26 cellular contexts compared by ENCODE assay signal in genomic region chr5:111722016-111722591, GRCh38. TPM values are rescaled to one million over a fixed set of nuclear protein-coding genes. Genes with fewer than 3 reads are reported as not detected.
DNase-seq lines count a peak whose midpoint lies in the region; ATAC-seq, FAIRE-seq and TF ChIP-seq lines count a peak whose summit lies in the region.
"Had no signal": no experiment of that assay in that cellular context is flagged by ENCODE, and none has a peak within 500 bp of the region (broad histone marks: within the 10 kb centered on the region; RNA-seq: fewer than 3 reads in every experiment).

No MANE protein-coding gene starts in this region.

- 97% methylated on average over 2 of the region's 2 CpGs for WGBS in HepG2 (ENCODE audit: low lambda C conversion rate)

- H3K79me2 ChIP-seq in HepG2 (ENCODE audit: insufficient read depth, low read length) = no peaks in the 10 kb centered on the region

- FAIRE-seq in HepG2 (lab: Jason Lieb, UNC) = no peak
- FAIRE-seq: GM12891, H54, RCC 7860 had no signal

- H3K36me3 Mint-ChIP-seq in WTC11 = peaks cover 45% of the 10 kb centered on the region
- H3K36me3 Mint-ChIP-seq in activated naive CD8-positive, alpha-beta T cell treated with anti-CD3 and anti-CD28 coated beads, Interleukin-2, amount 50 U/mL, for 24 hours (ENCODE audit: low read depth) = no peaks in the 10 kb centered on the region
- no peaks in the 10 kb centered on the region for H3K36me3 Mint-ChIP-seq in activated CD4-positive, alpha-beta T cell treated with anti-CD3 and anti-CD28 coated beads, Interleukin-2, amount 10 ng/mL, durations not matched to agents 7 days and 5 days (ENCODE audit: low read depth)

- no peaks in the 10 kb centered on the region for H3K9me3 ChIP-seq in cardiac muscle cell (ENCODE audit: low read depth)
- no peaks in the 10 kb centered on the region for H3K9me3 ChIP-seq in HepG2 (ENCODE audit: low read length)
- H3K9me3 ChIP-seq in SJCRH30 (replicated peaks) = no peaks in the 10 kb centered on the region
- H3K9me3 ChIP-seq: BE2C, MG63 had no signal

- H3K4me3 ChIP-seq in cardiac muscle cell (no peak overlapping the region), HepG2 (replicated peaks in 1 of 3; ENCODE audit: insufficient read depth in 1 of 3, low read depth in 2 of 3, low read length in 3 of 3) (no peak overlapping the region), SJCRH30 (no peak overlapping the region)
- H3K4me3 ChIP-seq: MG63, SK-N-MC had no signal

- no peak overlapping the region for H2AFZ ChIP-seq in HepG2 (ENCODE audit: low read length)

- H3K27me3 ChIP-seq in cardiac muscle cell (no peaks in the 10 kb centered on the region), HepG2 (ENCODE audit: control insufficient read depth in 1 of 2, insufficient read depth in 2 of 2, low read length in 2 of 2) (no peaks in the 10 kb centered on the region), SJCRH30 (no peaks in the 10 kb centered on the region)
- H3K27me3 ChIP-seq: BE2C, MG63 had no signal

- peaks cover 28% of the 10 kb centered on the region for H3K9me3 Mint-ChIP-seq in WTC11
- H3K9me3 Mint-ChIP-seq in activated naive CD8-positive, alpha-beta T cell treated with anti-CD3 and anti-CD28 coated beads, Interleukin-2, amount 50 U/mL, for 24 hours = no peaks in the 10 kb centered on the region
- H3K9me3 Mint-ChIP-seq in activated CD4-positive, alpha-beta T cell treated with anti-CD3 and anti-CD28 coated beads, Interleukin-2, amount 10 ng/mL, durations not matched to agents 7 days and 5 days = no peaks in the 10 kb centered on the region
- H3K9me3 Mint-ChIP-seq: HFFc6 had no signal

- TF ChIP-seq EP300 in HepG2 (IDR thresholded peaks at IDR 0.05; ENCODE audit: low read depth in 2 of 2, low read length in 2 of 2) (no peak), HepG2 (CRISPR knock-in tag; IDR thresholded peaks at IDR 0.05; ENCODE audit: borderline replicate concordance) (no peak)

- TF ChIP-seq POLR2A in HepG2 (IDR thresholded peaks at IDR 0.05; ENCODE audit: insufficient read depth in 1 of 2, low read depth in 2 of 2, low read length in 2 of 2) = no peak

- TF ChIP-seq RAD21 in HepG2 (CRISPR knock-in tag; IDR thresholded peaks at IDR 0.05) = no peak

- TF ChIP-seq CTCF in cardiac muscle cell (IDR thresholded peaks at IDR 0.05; ENCODE audit: low read depth, low read length) (no peak), WTC11 (IDR thresholded peaks at IDR 0.05) (no peak), HepG2 (CRISPR knock-in tag; IDR thresholded peaks at IDR 0.05) (no peak)

- H3K4me2 ChIP-seq in HepG2 (ENCODE audit: low read depth, low read length) = no peak overlapping the region

- peaks cover 36% of the 10 kb centered on the region for H3K4me1 Mint-ChIP-seq in WTC11
- H3K4me1 Mint-ChIP-seq in activated naive CD8-positive, alpha-beta T cell treated with anti-CD3 and anti-CD28 coated beads, Interleukin-2, amount 50 U/mL, for 24 hours = no peaks in the 10 kb centered on the region
- no peaks in the 10 kb centered on the region for H3K4me1 Mint-ChIP-seq in activated CD4-positive, alpha-beta T cell treated with anti-CD3 and anti-CD28 coated beads, Interleukin-2, amount 10 ng/mL, durations not matched to agents 7 days and 5 days

- intact Hi-C loops in Right ventricle myocardium superior (cut with DNase I) = no loop called here
- intact Hi-C loops in HepG2 (cut with micrococcal nuclease; ENCODE audit: unreplicated experiment) = no loop called here

- POLR2A ChIA-PET in WTC11 (lab: Charles Lee) (no interaction called here), HepG2 (lab: Yijun Ruan, JAX) (no interaction called here)
- POLR2A ChIA-PET in activated CD4-positive, alpha-beta T cell treated with anti-CD3 and anti-CD28 coated beads, Interleukin-2, amount 10 ng/mL, durations not matched to agents 7 days and 5 days (lab: Charles Lee) = no interaction called here

- H3K4me1 ChIP-seq in cardiac muscle cell (ENCODE audit: low read depth) = peaks cover under 1% of the 10 kb centered on the region
- peaks cover 18% of the 10 kb centered on the region for H3K4me1 ChIP-seq in HepG2 (ENCODE audit: insufficient read depth, low read length)
- no peaks in the 10 kb centered on the region for H3K4me1 ChIP-seq in SJCRH30
- H3K4me1 ChIP-seq: BE2C had no signal

- no peaks in the 10 kb centered on the region for H3K27me3 Mint-ChIP-seq in WTC11 (ENCODE audit: low read depth)
- peaks cover 6% of the 10 kb centered on the region for H3K27me3 Mint-ChIP-seq in activated naive CD8-positive, alpha-beta T cell treated with anti-CD3 and anti-CD28 coated beads, Interleukin-2, amount 50 U/mL, for 24 hours
- H3K27me3 Mint-ChIP-seq in activated CD4-positive, alpha-beta T cell treated with anti-CD3 and anti-CD28 coated beads, Interleukin-2, amount 10 ng/mL, durations not matched to agents 7 days and 5 days = no peaks in the 10 kb centered on the region

- peak overlapping the region; percentile 9; the same call in 1 of the 2 replicates for H3K27ac Mint-ChIP-seq in WTC11
- no peak overlapping the region for H3K27ac Mint-ChIP-seq in activated naive CD8-positive, alpha-beta T cell treated with anti-CD3 and anti-CD28 coated beads, Interleukin-2, amount 50 U/mL, for 24 hours
- no peak overlapping the region for H3K27ac Mint-ChIP-seq in activated CD4-positive, alpha-beta T cell treated with anti-CD3 and anti-CD28 coated beads, Interleukin-2, amount 10 ng/mL, durations not matched to agents 7 days and 5 days
- H3K27ac Mint-ChIP-seq: CD4-positive, alpha-beta T cell; HFFc6 had no signal

- peak in 1 of 2 donors; percentile 18 for DNase-seq in cardiac muscle cell (ENCODE audit: low read depth in 1 of 2, low spot score in 1 of 2)
- DNase-seq in Right ventricle myocardium superior = no peak
- no peak for DNase-seq in WTC11 (ENCODE audit: low spot score)
- no peak for DNase-seq in HepG2 (ENCODE audit: low spot score)
- no peak for DNase-seq in activated naive CD8-positive, alpha-beta T cell treated with anti-CD3 and anti-CD28 coated beads, Interleukin-2, amount 50 U/mL, for 24 hours
- no peak for DNase-seq in NCI-H1694 (lab: John Stamatoyannopoulos, UW)
- no peak for DNase-seq in SJCRH30
- no peak for DNase-seq in activated CD4-positive, alpha-beta T cell treated with anti-CD3 and anti-CD28 coated beads, Interleukin-2, amount 10 ng/mL, durations not matched to agents 7 days and 5 days
- DNase-seq: 8988T; BE2C; CD4-positive, alpha-beta T cell; DMS153; EL; HFFc6; Karpas-422; MG63; NCI-H1105 treated with DMSO at 0.1 percent for 48 hours; NCI-H187; NCI-H2107; NCI-H510A treated with DMSO at 0.1 percent for 48 hours; NCI-H774 had no signal

- no peak overlapping the region for H3K9ac ChIP-seq in HepG2 (ENCODE audit: insufficient read depth, low read depth, low read length)

- H3K36me3 ChIP-seq in cardiac muscle cell (peaks cover 5% of the 10 kb centered on the region), HepG2 (replicated peaks in 1 of 2; ENCODE audit: control insufficient read depth in 1 of 2, insufficient read depth in 2 of 2, low read length in 2 of 2) (no peaks in the 10 kb centered on the region), SJCRH30 (no peaks in the 10 kb centered on the region; the same call in 1 of the 2 replicates)

- H3K27ac ChIP-seq in cardiac muscle cell = peak overlapping the region; percentile 13
- H3K27ac ChIP-seq in HepG2 (ENCODE audit: extremely low read length, insufficient read depth, low read length) = no peak overlapping the region
- H3K27ac ChIP-seq in SJCRH30 = no peak overlapping the region
- H3K27ac ChIP-seq: SK-N-MC had no signal

- in situ Hi-C loops in HepG2 (cut with HindIII; ENCODE audit: extremely low pct_ligation_motif_present, low pct_unique_long_range_greater_than_20kb) = no loop called here

- no peaks in the 10 kb centered on the region for H4K20me1 ChIP-seq in HepG2 (ENCODE audit: insufficient read depth, low read length)

- H3K4me3 Mint-ChIP-seq in WTC11 = no peak overlapping the region
- H3K4me3 Mint-ChIP-seq in activated naive CD8-positive, alpha-beta T cell treated with anti-CD3 and anti-CD28 coated beads, Interleukin-2, amount 50 U/mL, for 24 hours = no peak overlapping the region
- no peak overlapping the region for H3K4me3 Mint-ChIP-seq in activated CD4-positive, alpha-beta T cell treated with anti-CD3 and anti-CD28 coated beads, Interleukin-2, amount 10 ng/mL, durations not matched to agents 7 days and 5 days
- H3K4me3 Mint-ChIP-seq: CD4-positive, alpha-beta T cell; HFFc6 had no signal

- ATAC-seq in Right ventricle myocardium superior (ENCODE audit: poor library complexity) = no peak
- ATAC-seq in WTC11 = no peak
- peak; percentile 28; the same call in 2 of the 3 replicates for ATAC-seq in HepG2
- no peak for ATAC-seq in activated naive CD8-positive, alpha-beta T cell treated with anti-CD3 and anti-CD28 coated beads, Interleukin-2, amount 50 U/mL, for 24 hours
- ATAC-seq: Right ventricle myocardium inferior had no signal

- BruUV-seq in HepG2 (replicated peaks; lab: Mats Ljungman, UMichigan) = no TSS peak

- CTCF ChIA-PET in WTC11 (lab: Charles Lee) (interaction anchor here (1.1 kb wide), 1 partner anchor 171 kb away, joined by 5 read pairs; no protein-coding TSS in a partner anchor), HepG2 (lab: Yijun Ruan, JAX; ENCODE audit: low intra/inter-chr PET ratio, low total read pairs) (no interaction called here)
- CTCF ChIA-PET in activated CD4-positive, alpha-beta T cell treated with anti-CD3 and anti-CD28 coated beads, Interleukin-2, amount 10 ng/mL, durations not matched to agents 7 days and 5 days (lab: Charles Lee) = interaction anchor here (1.0 kb wide), 1 partner anchor 107 kb away, joined by 3 read pairs; no protein-coding TSS in a partner anchor

RNA-seq across cellular contexts. Expression of gene NREP, which starts 34.9 kb away (rescaled TPM):
- total RNA-seq in cardiac muscle cell = 613 and 681 TPM in 2 replicates
- 981 and 1,191 TPM in 2 replicates for polyA plus RNA-seq in cardiac muscle cell
- total RNA-seq in Right ventricle myocardium superior = 21.6 TPM
- total RNA-seq in WTC11 (2021) = 160 to 172 TPM (median 168 TPM) in 3 replicates
- total RNA-seq in HepG2 (2016; rRNA removed; fragmentation: Illumina TruSeq; extraction: Trizol) = 40.5 and 48.5 TPM in 2 replicates
- total RNA-seq in HepG2 (2016; cell fraction: cytosol; rRNA removed; fragmentation: Illumina TruSeq; extraction: Trizol; ENCODE audit: low read depth) = 18.2 and 18.5 TPM in 2 replicates
- total RNA-seq in HepG2 (2016; cell fraction: insoluble cytoplasmic fraction; rRNA removed; fragmentation: Illumina TruSeq; extraction: Trizol) = 44.8 and 48.2 TPM in 2 replicates
- 49.5 and 57.7 TPM in 2 replicates for total RNA-seq in HepG2 (2016; cell fraction: membrane; rRNA removed; fragmentation: Illumina TruSeq; extraction: Trizol)
- total RNA-seq in HepG2 (2016; cell fraction: nucleus; rRNA removed; fragmentation: Illumina TruSeq; extraction: Trizol) = 58.0 and 67.1 TPM in 2 replicates
- 82.8 and 102 TPM in 2 replicates for polyA plus RNA-seq in HepG2 (2011; rRNA removed)
- 49.1 and 88.7 TPM in 2 replicates for polyA plus RNA-seq in HepG2 (2011; cell fraction: cytosol; rRNA removed)
- polyA plus RNA-seq in HepG2 (2011; cell fraction: nucleus; rRNA removed) = 69.7 and 94.1 TPM in 2 replicates
- polyA plus RNA-seq in HepG2 (2012) = 38.1 and 86.3 TPM in 2 replicates
- 33.5 and 45.5 TPM in 2 replicates for polyA plus RNA-seq in HepG2 (2016; cell fraction: cytosol; fragmentation: Illumina TruSeq; extraction: Trizol; ENCODE audit: low read depth)
- 76.1 and 85.1 TPM in 2 replicates for polyA plus RNA-seq in HepG2 (2016; cell fraction: insoluble cytoplasmic fraction; fragmentation: Illumina TruSeq; extraction: Trizol; ENCODE audit: low read depth)
- polyA plus RNA-seq in HepG2 (2016; cell fraction: membrane; fragmentation: Illumina TruSeq; extraction: Trizol; ENCODE audit: low read depth) = 81.9 and 92.8 TPM in 2 replicates
- 58.3 and 64.9 TPM in 2 replicates for polyA plus RNA-seq in HepG2 (2016; cell fraction: nucleus; fragmentation: Illumina TruSeq; extraction: Trizol; ENCODE audit: insufficient read depth, low read depth)
- 2.7 and 49.0 TPM in 2 replicates for polyA minus RNA-seq in HepG2 (2011; rRNA and poly(A)+ RNA removed; ENCODE audit: low replicate concordance)
- polyA minus RNA-seq in HepG2 (2011; cell fraction: cytosol; rRNA and poly(A)+ RNA removed) = 29.4 and 31.1 TPM in 2 replicates
- polyA minus RNA-seq in HepG2 (2011; cell fraction: nucleus; rRNA and poly(A)+ RNA removed) = 280 and 293 TPM in 2 replicates
- 96.8 and 101 TPM in 2 replicates for total RNA-seq in SJCRH30 (2014; rRNA removed; shearing (Covaris generic))
- total RNA-seq in activated CD4-positive, alpha-beta T cell treated with anti-CD3 and anti-CD28 coated beads, Interleukin-2, amount 10 ng/mL, durations not matched to agents 7 days and 5 days = 10 to 100 TPM; 22.8 to 27.3 TPM
